Comparison of ENCODE assay signal across 29 cellular contexts in genomic region chr4:103885152-103885551, GRCh38.
"Had no signal": no experiment of that assay in that cellular context is flagged by ENCODE, and none has a peak within 500 bp of the region (broad histone marks: within the 10 kb centered on the region; RNA-seq: fewer than 3 reads in every experiment).

No MANE protein-coding gene starts in this region.

- H3K4me1 ChIP-seq: ascending aorta had no signal

- FAIRE-seq: bronchial epithelial cell, TTC549 had no signal

- DNase-seq: activated B cell treated with CpG ODN at 0.5 μM for 24 hours; activated CD4-positive, alpha-beta memory T cell treated with anti-CD3 and anti-CD28 coated beads, Interleukin-2, amount 10 ng/mL, durations not matched to agents 7 days and 5 days; activated CD4-positive, alpha-beta T cell treated with anti-CD3 and anti-CD28 coated beads for 4 hours; activated CD4-positive, alpha-beta T cell treated with anti-CD3 and anti-CD28 coated beads, Interleukin-2, amount 10 ng/mL, durations not matched to agents 24 days and 14 days; activated CD4-positive, alpha-beta T cell treated with anti-CD3 and anti-CD28 coated beads, Interleukin-2, amount 50 U/mL, for 48 hours; activated CD4-positive, CD25-positive, alpha-beta regulatory T cell treated with anti-CD3 and anti-CD28 coated beads, Interleukin-2, amount 50 U/mL, for 72 hours; activated CD8-positive, alpha-beta memory T cell treated with anti-CD3 and anti-CD28 coated beads for 24 hours; activated CD8-positive, alpha-beta memory T cell treated with anti-CD3 and anti-CD28 coated beads, Interleukin-2, amount 10 ng/mL, durations not matched to agents 7 days and 5 days; activated CD8-positive, alpha-beta memory T cell treated with anti-CD3 and anti-CD28 coated beads, Interleukin-2, amount 50 U/mL, for 48 hours; activated CD8-positive, alpha-beta T cell treated with anti-CD3 and anti-CD28 coated beads, Interleukin-2, amount 10 ng/mL, durations not matched to agents 7 days and 5 days; activated effector memory CD4-positive, alpha-beta T cell treated with Interleukin-2 at 50 U/mL for 16 hours; activated gamma-delta T cell; activated naive CD4-positive, alpha-beta T cell treated with anti-CD3 and anti-CD28 coated beads, Interleukin-2, amount 10 ng/mL, durations not matched to agents 7 days and 5 days; activated naive CD4-positive, alpha-beta T cell treated with Interleukin-2 at 50 U/mL for 16 hours; activated naive CD8-positive, alpha-beta T cell treated with anti-CD3 and anti-CD28 coated beads, Interleukin-2, amount 10 ng/mL, durations not matched to agents 7 days and 5 days; activated naive CD8-positive, alpha-beta T cell treated with anti-CD3 and anti-CD28 coated beads, Interleukin-2, amount 50 U/mL, for 24 hours; activated T-cell treated with anti-CD3 and anti-CD28 coated beads, Interleukin-2, amount 50 U/mL, for 24 hours; activated T-cell treated with anti-CD3 and anti-CD28 coated beads, Interleukin-2, amount 50 U/mL, for 48 hours; amygdala; anterior cingulate cortex; central memory CD4-positive, alpha-beta T cell; T-helper 1 cell; T-helper 2 cell; T-helper 9 cell had no signal

- H3K27me3 ChIP-seq: ascending aorta, cardiac muscle cell had no signal

- H3K27ac ChIP-seq: ascending aorta, cardiac muscle cell, VCaP had no signal

- ATAC-seq: activated CD8-positive, alpha-beta memory T cell treated with anti-CD3 and anti-CD28 coated beads, Interleukin-2, amount 10 ng/mL, durations not matched to agents 7 days and 5 days; activated CD8-positive, alpha-beta T cell treated with anti-CD3 and anti-CD28 coated beads, Interleukin-2, amount 10 ng/mL, durations not matched to agents 7 days and 5 days; activated naive CD8-positive, alpha-beta T cell treated with anti-CD3 and anti-CD28 coated beads, Interleukin-2, amount 50 U/mL, for 24 hours had no signal

- H3K4me3 ChIP-seq: ascending aorta, cardiac muscle cell had no signal

- H3K9me3 ChIP-seq: ascending aorta had no signal

- H3K36me3 ChIP-seq: ascending aorta, cardiac muscle cell had no signal
